8 cellular contexts compared by ENCODE assay signal in genomic region chr17:81870155-81870977, GRCh38. TPM values are rescaled to one million over a fixed set of nuclear protein-coding genes. Genes with fewer than 3 reads are reported as not detected.
DNase-seq lines count a peak whose midpoint lies in the region; ATAC-seq and TF ChIP-seq lines count a peak whose summit lies in the region.

No MANE protein-coding gene starts in this region.

- 4% methylated on average over 23 of the region's 64 CpGs; no CpG with 5 or more reads in 1 of the 2 donors for WGBS in transverse colon (ENCODE audit: low coverage in 1 of 2), 2 donors

- TF ChIP-seq CTCF in transverse colon (IDR thresholded peaks at IDR 0.05): no peak

- peak; percentile 35 for TF ChIP-seq POLR2A in transverse colon (IDR thresholded peaks at IDR 0.05)

- ATAC-seq in HG03439 (IDR thresholded peaks at IDR 0.05; ENCODE audit: unreplicated experiment): peak; percentile 7

- in situ Hi-C loops in transverse colon (cut with MboI; ENCODE audit: low pct_ligation_motif_present in 1 of 4, low pct_unique_long_range_greater_than_20kb in 1 of 4, low sequenced_read_pairs in 3 of 4): no loop called here

- intact Hi-C loops in transverse colon (cut with DNase I; ENCODE audit: low total_unique reads): no loop called here

- H3K9me3 ChIP-seq in transverse colon: no peaks in the 10 kb centered on the region

- peaks cover 45 to 63% (median 58%) of the 10 kb centered on the region in 4 donors for H3K4me1 ChIP-seq in transverse colon

- TF ChIP-seq EP300 in transverse colon (IDR thresholded peaks at IDR 0.05; ENCODE audit: low read depth): no peak

- peaks cover 0 to 4% (median 0%) of the 10 kb centered on the region in 4 donors for H3K36me3 ChIP-seq in transverse colon

- peak; percentile 60 for DNase-seq in activated T-cell treated with anti-CD3 and anti-CD28 coated beads, Interleukin-2, amount 50 U/mL, for 1 hour
- DNase-seq in activated T-cell treated with anti-CD3 and anti-CD28 coated beads for 4 hours (no peak), UCSD-AML1 (lab: John Stamatoyannopoulos, UW; ENCODE audit: unreplicated experiment) (peak; percentile 31), mucosa of gallbladder (ENCODE audit: low spot score) (peak; percentile 25), transverse colon (peak; percentile 57), NCI-H1930 (lab: John Stamatoyannopoulos, UW) (no peak)
- peak; percentile 24 for DNase-seq in effector CD8-positive, alpha-beta T cell (lab: John Stamatoyannopoulos, UW)

- H3K27me3 ChIP-seq in transverse colon: no peaks in the 10 kb centered on the region

- peak overlapping the region; percentile 96 to 100 (median 98) for H3K27ac ChIP-seq in transverse colon

- H3K4me3 ChIP-seq in transverse colon: peak overlapping the region; percentile 71 to 86 (median 84)

RNA-seq across cellular contexts. Expression of gene ARHGDIA, which starts 0.8 kb away (rescaled TPM):
- total RNA-seq in mucosa of gallbladder (340 TPM), transverse colon (100 to 1,000 TPM; 189 to 480 (median 323) TPM)

RNA-seq across cellular contexts. Expression of gene P4HB, which starts 10.0 kb away (rescaled TPM):
- total RNA-seq in mucosa of gallbladder (611 TPM), transverse colon (100 to 1,000 TPM; 486 to 732 (median 556) TPM)

RNA-seq across cellular contexts. Expression of gene ALYREF, which starts 21.0 kb away (rescaled TPM):
- total RNA-seq in mucosa of gallbladder: 48.1 TPM
- total RNA-seq in transverse colon: 10 to 100 TPM; 23.1 to 47.7 (median 36.7) TPM

RNA-seq across cellular contexts. Expression of gene ANAPC11, which starts 21.2 kb away (rescaled TPM):
- total RNA-seq in mucosa of gallbladder (124 TPM), transverse colon (100 to 1,000 TPM in 1 of 4 donors, 10 to 100 TPM in 3; 56.7 to 126 (median 86.6) TPM)

RNA-seq across cellular contexts. Expression of gene NPB, which starts 31.7 kb away (rescaled TPM):
- total RNA-seq in mucosa of gallbladder: 0.55 TPM
- under 1 TPM in 1 of 4 donors, not detected in 3; 0.41 TPM for total RNA-seq in transverse colon

Comparison
In these comparisons a context has a peak if more than half of its experiments do, and no peak if none do; other contexts are left out.
1. DNase-seq: peak in activated T-cell treated with anti-CD3 and anti-CD28 coated beads, Interleukin-2, amount 50 U/mL, for 1 hour (single experiment), UCSD-AML1 (single experiment), effector CD8-positive, alpha-beta T cell (single experiment), mucosa of gallbladder (single experiment) and transverse colon (single experiment); none in activated T-cell treated with anti-CD3 and anti-CD28 coated beads for 4 hours (single experiment) and NCI-H1930 (0 of 2).